8 cellular contexts compared by ENCODE assay signal in genomic region chr1:62391369-62391971, GRCh38. TPM values are rescaled to one million over a fixed set of nuclear protein-coding genes. Genes with fewer than 3 reads are reported as not detected.
A peak's percentile ranks its signal among the peaks of the same experiment; 100 is the strongest.
DNase-seq lines count a peak whose midpoint lies in the region; ATAC-seq and TF ChIP-seq lines count a peak whose summit lies in the region.

No MANE protein-coding gene starts in this region.

- ATAC-seq in GM21526 (IDR thresholded peaks at IDR 0.05; ENCODE audit: low FRiP score, unreplicated experiment) = no peak

- H3K4me1 ChIP-seq in adipocyte (ENCODE audit: control insufficient read depth, insufficient read depth, low read length) = peaks cover 14% of the 10 kb centered on the region
- no peaks in the 10 kb centered on the region for H3K4me1 ChIP-seq in mesendoderm (ENCODE audit: control insufficient read depth, low read depth, low read length)
- H3K4me1 ChIP-seq in uterus = no peaks in the 10 kb centered on the region

- H3K27me3 ChIP-seq in adipocyte (replicated peaks; ENCODE audit: control insufficient read depth, insufficient read depth, low read length) = peaks cover 29% of the 10 kb centered on the region
- H3K27me3 ChIP-seq in mesendoderm (ENCODE audit: insufficient read depth, low read length, poor library complexity) = no peaks in the 10 kb centered on the region
- no peaks in the 10 kb centered on the region for H3K27me3 ChIP-seq in uterus

- no peak overlapping the region for H3K23ac ChIP-seq in mesendoderm (ENCODE audit: low read length)

- TF ChIP-seq CTCF in LNCAP (IDR thresholded peaks at IDR 0.05) (peak; percentile 50), uterus (IDR thresholded peaks at IDR 0.05) (no peak)

- H3K9ac ChIP-seq in adipocyte (ENCODE audit: low read length) = no peak overlapping the region
- no peak overlapping the region for H3K9ac ChIP-seq in mesendoderm (ENCODE audit: low read length)

- H3K4me3 ChIP-seq in adipocyte (ENCODE audit: low read length) (no peak overlapping the region), mesendoderm (ENCODE audit: low read length) (no peak overlapping the region), uterus (no peak overlapping the region)

- H3K36me3 ChIP-seq in adipocyte (ENCODE audit: control insufficient read depth, insufficient read depth, low read length, severe bottlenecking) = no peaks in the 10 kb centered on the region
- H3K36me3 ChIP-seq in mesendoderm (ENCODE audit: control insufficient read depth, insufficient read depth, low read length) = no peaks in the 10 kb centered on the region
- H3K36me3 ChIP-seq in uterus = no peaks in the 10 kb centered on the region

- no peak overlapping the region for H3K18ac ChIP-seq in mesendoderm (ENCODE audit: low read length)

- no CpG with 5 or more reads among the region's 3 CpGs for WGBS in mesendoderm (ENCODE audit: extremely low coverage, insufficient coverage, low lambda C conversion rate)

- intact Hi-C loops in uterus (cut with DNase I; ENCODE audit: low total_unique reads) = no loop called here

- no peaks in the 10 kb centered on the region for H3K79me2 ChIP-seq in mesendoderm (ENCODE audit: control insufficient read depth, insufficient read depth, low read length)

- H4K5ac ChIP-seq in mesendoderm (ENCODE audit: low read length) = no peak overlapping the region

- H3K9me3 ChIP-seq in adipocyte (ENCODE audit: control insufficient read depth, low read length) (no peaks in the 10 kb centered on the region), uterus (no peaks in the 10 kb centered on the region)

- H3K4me2 ChIP-seq in mesendoderm (ENCODE audit: low read length) = no peak overlapping the region

- no peak overlapping the region for H2BK120ac ChIP-seq in mesendoderm (ENCODE audit: low read depth, low read length)

- H4K8ac ChIP-seq in mesendoderm (ENCODE audit: low read depth, low read length) = no peak overlapping the region

- H3K56ac ChIP-seq in mesendoderm (ENCODE audit: low read length) = no peak overlapping the region

- no peak overlapping the region for H2AK5ac ChIP-seq in mesendoderm (ENCODE audit: low read length)

- H2BK5ac ChIP-seq in mesendoderm (ENCODE audit: low read length) = no peak overlapping the region

- no peak overlapping the region for H3K4ac ChIP-seq in mesendoderm (ENCODE audit: low read depth, low read length)

- DNase-seq in activated naive CD4-positive, alpha-beta T cell treated with Interleukin-2 at 50 U/mL for 16 hours = peak; percentile 6
- DNase-seq in activated naive CD4-positive, alpha-beta T cell treated with anti-CD3 and anti-CD28 coated beads, Interleukin-2, amount 50 U/mL, for 16 hours = no peak
- DNase-seq in adipocyte (ENCODE audit: low read depth) = peak; percentile 24
- peak; percentile 74 for DNase-seq in mesendoderm
- no peak for DNase-seq in 8988T
- no peak for DNase-seq in uterus

- H3K27ac ChIP-seq in mesendoderm (ENCODE audit: low read depth, low read length) (no peak overlapping the region), uterus (no peak overlapping the region)

- TF ChIP-seq POLR2A in uterus (IDR thresholded peaks at IDR 0.05) = no peak

- no peaks in the 10 kb centered on the region for H3K79me1 ChIP-seq in mesendoderm (ENCODE audit: low read length)

- no peak overlapping the region for H2BK15ac ChIP-seq in mesendoderm (replicated peaks; ENCODE audit: low read depth)

RNA-seq across cellular contexts. Expression of gene USP1, which starts 45.4 kb away (rescaled TPM):
- polyA plus RNA-seq in mesendoderm (2013, experiment 1 of 2) = 52.7 TPM
- 52.5 TPM for polyA plus RNA-seq in mesendoderm (2013, experiment 2 of 2)
- total RNA-seq in uterus = 10 to 100 TPM; 16.9 to 93.5 (median 41.5) TPM

Comparison
In these comparisons a context has a peak if more than half of its experiments do, and no peak if none do; other contexts are left out.
1. DNase-seq: peak in activated naive CD4-positive, alpha-beta T cell treated with Interleukin-2 at 50 U/mL for 16 hours (single experiment), adipocyte (single experiment) and mesendoderm (single experiment); none in activated naive CD4-positive, alpha-beta T cell treated with anti-CD3 and anti-CD28 coated beads, Interleukin-2, amount 50 U/mL, for 16 hours (single experiment), 8988T (single experiment) and uterus (0 of 2).